Comparison of ENCODE assay signal across 29 cellular contexts in the genomic region with DNA sequence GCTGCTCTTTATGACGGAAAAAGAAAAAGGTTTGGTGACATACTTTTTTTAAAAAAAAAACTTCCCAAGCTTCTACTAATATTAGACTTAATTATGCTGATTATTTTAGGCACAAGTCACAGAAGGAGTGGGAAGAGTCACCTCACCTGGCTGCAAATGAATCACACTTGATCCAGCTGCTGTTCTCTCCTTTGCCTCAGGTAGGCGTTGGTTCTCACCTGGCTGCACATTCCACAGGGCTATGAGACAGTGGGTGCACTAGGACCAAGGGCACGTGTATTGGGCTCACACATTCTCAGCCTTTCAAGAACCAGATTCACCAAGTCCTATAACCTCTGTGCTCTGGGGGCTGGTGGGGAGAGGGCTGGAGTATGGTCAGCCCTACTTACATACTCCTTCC.
A peak's percentile ranks its signal among the peaks of the same experiment; 100 is the strongest.
DNase-seq lines count a peak whose midpoint lies in the region; ATAC-seq and TF ChIP-seq lines count a peak whose summit lies in the region.
"Had no signal": no experiment of that assay in that cellular context is flagged by ENCODE, and none has a peak within 500 bp of the region (broad histone marks: within the 10 kb centered on the region; RNA-seq: fewer than 3 reads in every experiment).

No MANE protein-coding gene starts in this region.

- peaks cover 11% of the 10 kb centered on the region; the same call in 1 of the 2 replicates for H3K36me3 ChIP-seq in Loucy (ENCODE audit: insufficient read depth, low read length)
- H3K36me3 ChIP-seq in mammary epithelial cell (ENCODE audit: insufficient read depth, low read length), result peaks cover 41% of the 10 kb centered on the region
- H3K36me3 ChIP-seq in iPS DF 6.9 (ENCODE audit: control insufficient read depth, insufficient read depth, low read length), result no peaks in the 10 kb centered on the region
- H3K36me3 ChIP-seq: ascending aorta, ovary, vagina had no signal

- dilution Hi-C loops in mammary epithelial cell (cut with HindIII; ENCODE audit: low sequenced_read_pairs), result loop anchor here (5.0 kb wide), 2 partner anchors 37 to 53 kb away; no protein-coding TSS in a partner anchor

- H3K27ac ChIP-seq in mammary epithelial cell (ENCODE audit: insufficient read depth, low read depth, low read length), result no peak overlapping the region
- no peak overlapping the region for H3K27ac ChIP-seq in iPS DF 6.9 (ENCODE audit: low read length)
- H3K27ac ChIP-seq: ascending aorta, ovary, testis, vagina had no signal

- H3K79me2 ChIP-seq in Loucy (ENCODE audit: insufficient read depth, low read length) (no peaks in the 10 kb centered on the region), mammary epithelial cell (ENCODE audit: insufficient read depth, low read length) (peaks cover 26% of the 10 kb centered on the region)

- H3F3A ChIP-seq in Loucy (ENCODE audit: low read depth), result no peaks in the 10 kb centered on the region

- H3K9me3 ChIP-seq in Loucy (ENCODE audit: insufficient read depth, low read depth, low read length), result no peaks in the 10 kb centered on the region
- no peaks in the 10 kb centered on the region for H3K9me3 ChIP-seq in mammary epithelial cell (replicated peaks; ENCODE audit: insufficient read depth, low read length)
- H3K9me3 ChIP-seq in iPS DF 6.9 (ENCODE audit: control insufficient read depth, insufficient read depth, low read length), result no peaks in the 10 kb centered on the region
- H3K9me3 ChIP-seq: ascending aorta, mucosa of descending colon, ovary, testis, vagina had no signal

- DNase-seq in GM12864 (ENCODE audit: low read depth), result no peak
- peak; percentile 24 for DNase-seq in mammary epithelial cell
- DNase-seq in iPS DF 6.9 (ENCODE audit: low read depth, low spot score), result peak; percentile 13
- no peak for DNase-seq in activated T-cell treated with anti-CD3 and anti-CD28 coated beads, Interleukin-2, amount 50 U/mL, for 1 hour
- DNase-seq in cerebellar nuclear complex (lab: John Stamatoyannopoulos, UW), result no peak
- DNase-seq: ACHN; activated CD4-positive, alpha-beta memory T cell treated with anti-CD3 and anti-CD28 coated beads for 36 hours; activated CD4-positive, CD25-positive, alpha-beta regulatory T cell; activated CD8-positive, alpha-beta memory T cell treated with anti-CD3 and anti-CD28 coated beads, Interleukin-2, amount 50 U/mL, for 48 hours; activated naive CD8-positive, alpha-beta T cell treated with anti-CD3 and anti-CD28 coated beads for 36 hours; central memory CD4-positive, alpha-beta T cell; dermis blood vessel endothelial cell; DMS79 treated with DMSO at 0.1 percent for 48 hours; HFFc6; KG1; mucosa of descending colon; NCI-H1694 treated with DMSO at 0.1 percent for 48 hours; NCI-H526 treated with DMSO at 0.1 percent for 48 hours; ovary; right cardiac atrium; stimulated activated CD4-positive, alpha-beta T cell treated with anti-CD3 and anti-CD28 coated beads, Interleukin-4, amount 100 ng/mL, for 24 hours; stimulated activated naive B cell treated with anti-CD40 and anti-IgM and Interleukin-4, amounts not matched to agents 10 μg/mL and 1 μg/mL and 100 μg/mL, for 72 hours; testis had no signal

- BruUV-seq in mammary epithelial cell (replicated peaks; lab: Mats Ljungman, UMichigan), result no TSS peak

- H4K20me1 ChIP-seq in Loucy (ENCODE audit: insufficient read depth, low read length, poor library complexity, severe bottlenecking) (no peaks in the 10 kb centered on the region), mammary epithelial cell (ENCODE audit: insufficient read depth, low read length) (no peaks in the 10 kb centered on the region)

- H3K9ac ChIP-seq in Loucy (ENCODE audit: low read depth, low read length, poor library complexity, severe bottlenecking), result no peak overlapping the region
- H3K9ac ChIP-seq in mammary epithelial cell (ENCODE audit: insufficient read depth, low read length), result no peak overlapping the region

- H3K4me1 ChIP-seq in Loucy (ENCODE audit: insufficient read depth, low read length, poor library complexity, severe bottlenecking), result no peaks in the 10 kb centered on the region
- peaks cover 6% of the 10 kb centered on the region for H3K4me1 ChIP-seq in mammary epithelial cell (ENCODE audit: insufficient read depth, low read length)
- peaks cover 3% of the 10 kb centered on the region; the same call in 1 of the 2 replicates for H3K4me1 ChIP-seq in iPS DF 6.9 (ENCODE audit: control insufficient read depth, insufficient read depth, low read length)
- H3K4me1 ChIP-seq: ascending aorta, testis, vagina had no signal

- TF ChIP-seq CTCF in GM12864 (IDR thresholded peaks at IDR 0.05; ENCODE audit: low read depth, low read length, missing control alignments) (peak; percentile 12), Loucy (conservative IDR thresholded peaks at IDR 0.05; ENCODE audit: low read length) (peak; percentile 24), mammary epithelial cell (conservative IDR thresholded peaks at IDR 0.05 in 1 of 2, IDR thresholded peaks at IDR 0.05 in 1 of 2; ENCODE audit: extremely low read depth in 1 of 2, insufficient read depth in 1 of 2, low read depth in 1 of 2, low read length in 2 of 2) (peak; percentile 51 to 58)

- ATAC-seq in GM21390 (IDR thresholded peaks at IDR 0.05; ENCODE audit: unreplicated experiment), result no peak
- no peak for ATAC-seq in GM21515 (IDR thresholded peaks at IDR 0.05; ENCODE audit: unreplicated experiment)
- ATAC-seq: mucosa of descending colon; right cardiac atrium; Right ventricle myocardium inferior; stimulated activated naive B cell treated with anti-CD40 and anti-IgM and Interleukin-4, amounts not matched to agents 10 μg/mL and 1 μg/mL and 100 μg/mL, for 72 hours had no signal

- no peak overlapping the region for H3K4me3 ChIP-seq in GM12864 (ENCODE audit: low read depth, low read length)
- no peak overlapping the region for H3K4me3 ChIP-seq in Loucy (ENCODE audit: low read length, poor library complexity, severe bottlenecking)
- no peak overlapping the region for H3K4me3 ChIP-seq in mammary epithelial cell (replicated peaks in 1 of 3; ENCODE audit: insufficient read depth in 1 of 3, low read depth in 2 of 3, low read length in 3 of 3)
- no peak overlapping the region for H3K4me3 ChIP-seq in iPS DF 6.9 (ENCODE audit: low read length)
- H3K4me3 ChIP-seq: ascending aorta, mucosa of descending colon, ovary, testis, vagina had no signal

- WGBS in mammary epithelial cell (ENCODE audit: low coverage, missing lambda C conversion rate), result 86% methylated on average over 3 of the region's 3 CpGs
- no CpG with 5 or more reads among the region's 3 CpGs for WGBS in iPS DF 6.9 (ENCODE audit: insufficient coverage, insufficient read length)

- no peaks in the 10 kb centered on the region for H3K27me3 ChIP-seq in Loucy (ENCODE audit: insufficient read depth, low read length, poor library complexity, severe bottlenecking)
- H3K27me3 ChIP-seq in mammary epithelial cell (ENCODE audit: insufficient read depth, low read length), result no peaks in the 10 kb centered on the region
- H3K27me3 ChIP-seq in iPS DF 6.9 (ENCODE audit: control insufficient read depth, insufficient read depth, low read length), result no peaks in the 10 kb centered on the region
- H3K27me3 ChIP-seq: ascending aorta, ovary, testis, vagina had no signal

- intact Hi-C loops in mammary epithelial cell (cut with micrococcal nuclease), result loop anchor here (1.0 to 5.0 kb wide), 3 partner anchors 92 to 157 kb away; a partner anchor contains a TSS

- no peak overlapping the region for H3K4me2 ChIP-seq in Loucy (ENCODE audit: low read depth, low read length, poor library complexity, severe bottlenecking)
- no peak overlapping the region for H3K4me2 ChIP-seq in mammary epithelial cell (ENCODE audit: insufficient read depth, low read depth, low read length)

- in situ Hi-C loops in mammary epithelial cell (cut with MboI; ENCODE audit: low sequenced_read_pairs in 2 of 2), result no loop called here

- CTCF ChIA-PET in mammary epithelial cell (lab: Charles Lee; ENCODE audit: low non-redundant PET), result interaction anchor here (0.5 to 0.7 kb wide), 2 partner anchors 73 to 187 kb away, joined by 3 to 4 read pairs; no protein-coding TSS in a partner anchor

- H2AFZ ChIP-seq in Loucy (ENCODE audit: low read length) (no peak overlapping the region), mammary epithelial cell (ENCODE audit: low read depth, low read length) (no peak overlapping the region)

- no peaks in the 10 kb centered on the region for H3K9me2 ChIP-seq in Loucy (replicated peaks; ENCODE audit: low read depth, low read length)

Comparison
In these comparisons a context has a peak if more than half of its experiments do, and no peak if none do; other contexts are left out.
1. DNase-seq: peak in mammary epithelial cell (single experiment) and iPS DF 6.9 (single experiment); none in GM12864 (single experiment), activated T-cell treated with anti-CD3 and anti-CD28 coated beads, Interleukin-2, amount 50 U/mL, for 1 hour (single experiment) and cerebellar nuclear complex (0 of 2).
2. Peak in every context shown above with its lines, with median percentiles within 50 percentile points of each other: CTCF ChIP-seq.